1 cellular context compared by ENCODE assay signal in the genomic region with DNA sequence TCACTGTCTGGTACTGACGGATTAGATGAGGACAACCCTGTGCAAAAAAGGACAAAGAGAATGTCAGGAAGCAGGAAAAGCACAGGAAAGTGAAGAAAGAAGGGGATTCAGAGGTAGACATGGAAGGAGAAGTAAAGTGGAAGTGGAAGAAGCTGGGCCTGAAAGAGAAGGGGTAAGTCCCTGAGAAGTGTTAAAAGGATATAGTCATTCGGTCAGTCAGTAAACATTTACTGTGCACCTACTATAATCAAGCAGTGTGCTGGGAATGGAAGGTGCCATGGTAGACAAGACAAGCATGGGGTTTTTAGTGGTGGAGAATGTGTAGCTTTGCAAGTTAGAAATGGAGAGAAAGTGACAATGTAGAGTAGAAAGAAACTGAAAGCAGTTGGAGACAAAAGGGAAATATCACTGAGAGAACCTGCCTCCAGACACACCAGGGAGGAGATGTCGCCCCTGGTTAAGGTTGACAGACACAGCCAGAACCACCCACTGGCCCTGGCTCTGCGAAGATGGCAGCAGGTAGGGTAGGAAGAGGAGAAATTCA.
TF ChIP-seq lines count a peak whose summit lies in the region.

No MANE protein-coding gene starts in this region.

TF ChIP-seq in HepG2, 621 proteins besides CTCF, POLR2A, EP300 and RAD21:
- TF ChIP-seq ZC3H4 (CRISPR knock-in tag; IDR thresholded peaks at IDR 0.05; ENCODE audit: borderline replicate concordance) (no peak), MAFG (CRISPR knock-in tag; IDR thresholded peaks at IDR 0.05) (no peak), ZNF816 (CRISPR knock-in tag; IDR thresholded peaks at IDR 0.05; ENCODE audit: borderline replicate concordance) (no peak), FOXA1 (IDR thresholded peaks at IDR 0.05) (peak; percentile 34; the same call in 1 of the 2 replicates), FOXA1 (CRISPR knock-in tag; IDR thresholded peaks at IDR 0.05) (no peak), SATB2 (CRISPR knock-in tag; IDR thresholded peaks at IDR 0.05) (no peak)
